Comparison of ENCODE assay signal across 12 cellular contexts in genomic region chr20:47667531-47668312, GRCh38.
"Had no signal": no experiment of that assay in that cellular context is flagged by ENCODE, and none has a peak within 500 bp of the region (broad histone marks: within the 10 kb centered on the region; RNA-seq: fewer than 3 reads in every experiment).

No MANE protein-coding gene starts in this region.

- H3K4me3 Mint-ChIP-seq: activated CD4-positive, alpha-beta memory T cell treated with anti-CD3 and anti-CD28 coated beads for 36 hours; activated naive CD4-positive, alpha-beta T cell treated with anti-CD3 and anti-CD28 coated beads for 36 hours; activated T-helper 17 cell treated with anti-CD3 and anti-CD28 coated beads, Interleukin-2, amount 50 U/mL, for 72 hours; memory B cell; T-helper 1 cell treated with Interleukin-12 subunit alpha and Interleukin-12 subunit beta and Interleukin-4 antibody, amounts not matched to agents 30 μg/mL and 1 μg/mL, for 36 hours had no signal

- ATAC-seq: activated T-helper 17 cell treated with anti-CD3 and anti-CD28 coated beads, Interleukin-2, amount 50 U/mL, for 72 hours; gastrocnemius medialis had no signal

- H3K9me3 Mint-ChIP-seq: activated CD4-positive, alpha-beta memory T cell treated with anti-CD3 and anti-CD28 coated beads for 36 hours; activated naive CD4-positive, alpha-beta T cell treated with anti-CD3 and anti-CD28 coated beads for 36 hours; activated T-helper 17 cell treated with anti-CD3 and anti-CD28 coated beads, Interleukin-2, amount 50 U/mL, for 72 hours; memory B cell; T-helper 1 cell treated with Interleukin-12 subunit alpha and Interleukin-12 subunit beta and Interleukin-4 antibody, amounts not matched to agents 30 μg/mL and 1 μg/mL, for 36 hours had no signal

- H3K36me3 Mint-ChIP-seq: memory B cell had no signal

- DNase-seq: activated CD4-positive, alpha-beta memory T cell treated with anti-CD3 and anti-CD28 coated beads for 36 hours; activated naive CD4-positive, alpha-beta T cell treated with anti-CD3 and anti-CD28 coated beads for 36 hours; effector memory CD4-positive, alpha-beta T cell; gastrocnemius medialis; left ventricle myocardium inferior; SK-N-SH; small intestine; substantia nigra; transverse colon had no signal

- H3K27me3 Mint-ChIP-seq: activated CD4-positive, alpha-beta memory T cell treated with anti-CD3 and anti-CD28 coated beads for 36 hours; activated T-helper 17 cell treated with anti-CD3 and anti-CD28 coated beads, Interleukin-2, amount 50 U/mL, for 72 hours had no signal

- H3K27ac Mint-ChIP-seq: activated CD4-positive, alpha-beta memory T cell treated with anti-CD3 and anti-CD28 coated beads for 36 hours; activated naive CD4-positive, alpha-beta T cell treated with anti-CD3 and anti-CD28 coated beads for 36 hours; T-helper 1 cell treated with Interleukin-12 subunit alpha and Interleukin-12 subunit beta and Interleukin-4 antibody, amounts not matched to agents 30 μg/mL and 1 μg/mL, for 36 hours had no signal
